Comparison of ENCODE assay signal across 11 cellular contexts in genomic region chr3:87996845-87997244, GRCh38.
DNase-seq lines count a peak whose midpoint lies in the region; ATAC-seq, FAIRE-seq and TF ChIP-seq lines count a peak whose summit lies in the region.
"Had no signal": no experiment of that assay in that cellular context is flagged by ENCODE, and none has a peak within 500 bp of the region (broad histone marks: within the 10 kb centered on the region; RNA-seq: fewer than 3 reads in every experiment).

No MANE protein-coding gene starts in this region.

- no peaks in the 10 kb centered on the region for H4K20me1 ChIP-seq in DOHH2 (ENCODE audit: control insufficient read depth, insufficient read depth, low read depth, low read length)
- H4K20me1 ChIP-seq in K562 (replicated peaks; ENCODE audit: control insufficient read depth, insufficient read depth, low read length) = no peaks in the 10 kb centered on the region

- H3K36me3 ChIP-seq in DOHH2 (ENCODE audit: control insufficient read depth, low read length) = no peaks in the 10 kb centered on the region
- no peaks in the 10 kb centered on the region for H3K36me3 ChIP-seq in K562 (ENCODE audit: control insufficient read depth, insufficient read depth, low read length)

- no peaks in the 10 kb centered on the region for H3K9me2 ChIP-seq in DOHH2 (replicated peaks; ENCODE audit: control insufficient read depth, low read length)

- in situ Hi-C loops in K562 (cut with MboI) = no loop called here

- no peak for FAIRE-seq in K562 (lab: Jason Lieb, UNC)

- H3K4me2 ChIP-seq in DOHH2 (ENCODE audit: low read length) (peak overlapping the region; percentile 59), K562 (ENCODE audit: insufficient read depth, low read length) (no peak overlapping the region)
- H3K4me2 ChIP-seq: hepatocyte had no signal

- DNase-seq in K562 (ENCODE audit: extremely low read depth in 1 of 4, low spot score in 3 of 4) (no peak), cerebellar cortex (ENCODE audit: low spot score) (no peak), coronary artery (ENCODE audit: low spot score) (no peak)
- DNase-seq in effector CD8-positive, alpha-beta T cell (lab: John Stamatoyannopoulos, UW) = no peak
- no peak for DNase-seq in activated effector memory CD4-positive, alpha-beta T cell treated with anti-CD3 and anti-CD28 coated beads, Interleukin-2, amount 50 U/mL, for 16 hours
- DNase-seq: DMS79 treated with DMSO at 0.1 percent for 48 hours, dorsolateral prefrontal cortex had no signal

- WGBS in K562 (ENCODE audit: insufficient coverage, low coverage, missing lambda C conversion rate) = 44% methylated on average over 2 of the region's 2 CpGs

- H3K9me1 ChIP-seq in K562 (ENCODE audit: control insufficient read depth, insufficient read depth, low read length) = no peaks in the 10 kb centered on the region

- ATAC-seq in GM21367 (IDR thresholded peaks at IDR 0.05; ENCODE audit: unreplicated experiment) = peak; percentile 27
- peak; percentile 26 for ATAC-seq in HG03175 (IDR thresholded peaks at IDR 0.05; ENCODE audit: unreplicated experiment)
- no peak for ATAC-seq in K562

- no peak for TF ChIP-seq POLR2A in K562 (conservative IDR thresholded peaks at IDR 0.05)

- POLR2A ChIA-PET in K562 (lab: Yijun Ruan, JAX) = no interaction called here

- TF ChIP-seq EP300 in K562 (IDR thresholded peaks at IDR 0.05; ENCODE audit: low read length) = no peak

- H3K4me3 ChIP-seq in DOHH2 (ENCODE audit: low read length) (peak overlapping the region; percentile 41), K562 (no peak overlapping the region), coronary artery (no peak overlapping the region)
- H3K4me3 ChIP-seq: dorsolateral prefrontal cortex, hepatocyte had no signal

- no peak overlapping the region for H2AFZ ChIP-seq in K562 (ENCODE audit: low read depth, low read length)
- H2AFZ ChIP-seq: hepatocyte had no signal

- no peaks in the 10 kb centered on the region for H3K27me3 ChIP-seq in DOHH2 (ENCODE audit: control insufficient read depth, low read length)
- H3K27me3 ChIP-seq in K562 (ENCODE audit: control insufficient read depth in 2 of 2, insufficient read depth in 2 of 2, low read length in 2 of 2) = no peaks in the 10 kb centered on the region
- H3K27me3 ChIP-seq: dorsolateral prefrontal cortex, hepatocyte had no signal

- TF ChIP-seq CTCF in DOHH2 (IDR thresholded peaks at IDR 0.05; ENCODE audit: low read depth, low read length, poor library complexity, severe bottlenecking) = no peak
- TF ChIP-seq CTCF in K562 (IDR thresholded peaks at IDR 0.05 in 2 of 3, conservative IDR thresholded peaks at IDR 0.05 in 1 of 3; ENCODE audit: insufficient read depth in 2 of 3, low read depth in 1 of 3, low read length in 3 of 3) = no peak
- TF ChIP-seq CTCF in coronary artery (IDR thresholded peaks at IDR 0.05) = no peak

- H3K9me3 ChIP-seq in DOHH2 (ENCODE audit: control insufficient read depth, insufficient read depth, low read length) (no peaks in the 10 kb centered on the region), K562 (replicated peaks; ENCODE audit: control insufficient read depth, insufficient read depth, low read depth, low read length) (no peaks in the 10 kb centered on the region)

- TF ChIP-seq RAD21 in K562 (CRISPR knock-in tag; conservative IDR thresholded peaks at IDR 0.05 in 1 of 2, IDR thresholded peaks at IDR 0.05 in 1 of 2) = no peak

- CTCF ChIA-PET in K562 (lab: Yijun Ruan, JAX; ENCODE audit: low intra/inter-chr PET ratio) = no interaction called here

- intact Hi-C loops in K562 (cut with micrococcal nuclease) = no loop called here

- no peak overlapping the region for H3K9ac ChIP-seq in K562 (ENCODE audit: insufficient read depth in 1 of 2, low read depth in 2 of 2, low read length in 2 of 2)

- H3K27ac ChIP-seq in DOHH2 (ENCODE audit: low read depth, low read length) (peak overlapping the region; percentile 38), K562 (ENCODE audit: extremely low read depth, low read depth, low read length) (no peak overlapping the region), coronary artery (no peak overlapping the region)
- H3K27ac ChIP-seq: dorsolateral prefrontal cortex, hepatocyte had no signal

- no peaks in the 10 kb centered on the region for H3F3A ChIP-seq in DOHH2 (ENCODE audit: control insufficient read depth, insufficient read depth)

- no peaks in the 10 kb centered on the region for H3K79me2 ChIP-seq in DOHH2 (ENCODE audit: control insufficient read depth, low read length)
- no peaks in the 10 kb centered on the region for H3K79me2 ChIP-seq in K562 (ENCODE audit: control insufficient read depth, insufficient read depth, low read length)
- H3K79me2 ChIP-seq: hepatocyte had no signal

- no TSS peak for BruUV-seq in K562 (replicated peaks; lab: Mats Ljungman, UMichigan)

- H3K4me1 ChIP-seq in DOHH2 (ENCODE audit: control insufficient read depth, low read length) (peaks cover 25% of the 10 kb centered on the region), K562 (replicated peaks in 1 of 2; ENCODE audit: control insufficient read depth in 2 of 2, insufficient read depth in 2 of 2, low read length in 2 of 2) (no peaks in the 10 kb centered on the region)

TF ChIP-seq in K562, 482 proteins besides CTCF, POLR2A, EP300 and RAD21:
- TF ChIP-seq E2F5 (CRISPR knock-in tag; IDR thresholded peaks at IDR 0.05) (no peak), PBX2 (CRISPR knock-in tag; IDR thresholded peaks at IDR 0.05; ENCODE audit: low read depth) (no peak), PBX2 (tag; conservative IDR thresholded peaks at IDR 0.05; ENCODE audit: low read depth) (peak; percentile 86), NFYB (IDR thresholded peaks at IDR 0.05; ENCODE audit: extremely low read depth, insufficient read length) (no peak), MEIS2 (IDR thresholded peaks at IDR 0.05; ENCODE audit: partially characterized antibody) (peak; percentile 61)
